28 cellular contexts compared by ENCODE assay signal in genomic region chr11:2870460-2870859, GRCh38. TPM values are rescaled to one million over a fixed set of nuclear protein-coding genes. Genes with fewer than 3 reads are reported as not detected.
DNase-seq lines count a peak whose midpoint lies in the region; ATAC-seq, FAIRE-seq and TF ChIP-seq lines count a peak whose summit lies in the region.
"Had no signal": no experiment of that assay in that cellular context is flagged by ENCODE, and none has a peak within 500 bp of the region (broad histone marks: within the 10 kb centered on the region; RNA-seq: fewer than 3 reads in every experiment).

No MANE protein-coding gene starts in this region.

- H3K4me2 ChIP-seq in IMR-90 (ENCODE audit: low read depth, low read length) (no peak overlapping the region), HepG2 (ENCODE audit: low read depth, low read length) (no peak overlapping the region)
- H3K4me2 ChIP-seq: PC-9 had no signal

- FAIRE-seq in HepG2 (lab: Jason Lieb, UNC), result no peak
- FAIRE-seq: GM12891, pancreas, TTC549 had no signal

- no peak overlapping the region for H4K91ac ChIP-seq in IMR-90 (ENCODE audit: insufficient read depth, low read depth, low read length)

- no peaks in the 10 kb centered on the region for H3K79me1 ChIP-seq in IMR-90 (ENCODE audit: low read depth in 1 of 2, low read length in 2 of 2)

- DNase-seq in AG09309 (ENCODE audit: low read depth) (no peak), IMR-90 (no peak), brain microvascular endothelial cell (no peak), HepG2 (ENCODE audit: low spot score) (no peak), left lobe of liver (ENCODE audit: low spot score) (no peak), ecto neural progenitor cell (ENCODE audit: low spot score) (no peak), cerebellum (ENCODE audit: low spot score) (no peak), NCI-H1092 (lab: John Stamatoyannopoulos, UW) (no peak)
- DNase-seq: activated CD8-positive, alpha-beta memory T cell treated with anti-CD3 and anti-CD28 coated beads for 24 hours; activated T-cell treated with anti-CD3 and anti-CD28 coated beads, Interleukin-2, amount 50 U/mL, for 24 hours; CD8-positive, alpha-beta memory T cell; central memory CD4-positive, alpha-beta T cell; DMS53; effector memory CD4-positive, alpha-beta T cell; KG1; naive B cell; NCI-H1048; NCI-H2081; NCI-H345; PC-9; SIG-M5; sigmoid colon; T-cell had no signal

- H3K4me3 ChIP-seq in AG09309 (ENCODE audit: control insufficient read depth, low read depth, low read length) (no peak overlapping the region), IMR-90 (ENCODE audit: insufficient read depth, low read depth, low read length) (no peak overlapping the region), brain microvascular endothelial cell (ENCODE audit: low read depth, low read length) (no peak overlapping the region), HepG2 (replicated peaks in 1 of 3; ENCODE audit: insufficient read depth in 1 of 3, low read depth in 2 of 3, low read length in 3 of 3) (no peak overlapping the region)
- H3K4me3 ChIP-seq: pancreas, PC-9, sigmoid colon, suprapubic skin, vagina had no signal

- H4K20me1 ChIP-seq in IMR-90 (ENCODE audit: insufficient read depth, low read length) (no peaks in the 10 kb centered on the region), HepG2 (ENCODE audit: insufficient read depth, low read length) (peaks cover 4% of the 10 kb centered on the region; the same call in 1 of the 2 replicates)

- H3K56ac ChIP-seq in IMR-90 (ENCODE audit: extremely low read depth, insufficient read depth, low read length), result no peak overlapping the region

- no peak overlapping the region for H2BK20ac ChIP-seq in IMR-90 (ENCODE audit: low read depth, low read length)

- in situ Hi-C loops in IMR-90 (cut with MboI; ENCODE audit: low sequenced_read_pairs) (no loop called here), brain microvascular endothelial cell (cut with HindIII; ENCODE audit: low pct_ligation_motif_present, low sequenced_read_pairs) (no loop called here), HepG2 (cut with HindIII; ENCODE audit: extremely low pct_ligation_motif_present, low pct_unique_long_range_greater_than_20kb) (no loop called here)

- no peak overlapping the region for H3K18ac ChIP-seq in IMR-90 (ENCODE audit: low read depth, low read length)

- intact Hi-C loops in IMR-90 (cut with micrococcal nuclease), result no loop called here
- intact Hi-C loops in HepG2 (cut with micrococcal nuclease; ENCODE audit: unreplicated experiment), result no loop called here

- H2AK5ac ChIP-seq in IMR-90 (ENCODE audit: low read depth, low read length), result no peak overlapping the region

- no peaks in the 10 kb centered on the region for H3K9me1 ChIP-seq in IMR-90 (ENCODE audit: insufficient read depth, low read length)

- dilution Hi-C loops in IMR-90 (cut with HindIII; ENCODE audit: low sequenced_read_pairs, unreplicated experiment), result no loop called here

- TF ChIP-seq EP300 in HepG2 (IDR thresholded peaks at IDR 0.05; ENCODE audit: low read depth in 2 of 2, low read length in 2 of 2), result no peak
- TF ChIP-seq EP300 in HepG2 (CRISPR knock-in tag; IDR thresholded peaks at IDR 0.05; ENCODE audit: borderline replicate concordance), result no peak

- BruUV-seq in IMR-90 (replicated peaks; lab: Mats Ljungman, UMichigan) (no TSS peak), HepG2 (replicated peaks; lab: Mats Ljungman, UMichigan) (no TSS peak)

- H2AK9ac ChIP-seq in IMR-90 (replicated peaks; ENCODE audit: low read depth, low read length, poor library complexity), result no peak overlapping the region

- H3K14ac ChIP-seq in IMR-90 (replicated peaks; ENCODE audit: low read depth, low read length), result no peak overlapping the region

- H3K9ac ChIP-seq in IMR-90 (ENCODE audit: low read depth, low read length), result no peak overlapping the region
- no peak overlapping the region for H3K9ac ChIP-seq in HepG2 (ENCODE audit: insufficient read depth, low read depth, low read length)

- H3K4ac ChIP-seq in IMR-90 (ENCODE audit: low read depth, low read length), result no peak overlapping the region

- peaks cover 59% of the 10 kb centered on the region for H3K27me3 ChIP-seq in IMR-90 (ENCODE audit: control insufficient read depth, insufficient read depth, low read length)
- H3K27me3 ChIP-seq in brain microvascular endothelial cell (replicated peaks), result peaks cover 34% of the 10 kb centered on the region
- H3K27me3 ChIP-seq in HepG2 (ENCODE audit: control insufficient read depth in 1 of 2, insufficient read depth in 2 of 2, low read length in 2 of 2), result peaks cover 1 to 28% of the 10 kb centered on the region in 2 experiments
- H3K27me3 ChIP-seq: pancreas, vagina had no signal

- H3K9me3 ChIP-seq in IMR-90 (ENCODE audit: control insufficient read depth, insufficient read depth, low read length) (peaks cover 15% of the 10 kb centered on the region), HepG2 (ENCODE audit: low read length) (no peaks in the 10 kb centered on the region)
- H3K9me3 ChIP-seq: pancreas, suprapubic skin, vagina had no signal

- H3K36me3 ChIP-seq in IMR-90 (ENCODE audit: control insufficient read depth, insufficient read depth, low read length), result no peaks in the 10 kb centered on the region
- H3K36me3 ChIP-seq in brain microvascular endothelial cell (replicated peaks), result no peaks in the 10 kb centered on the region
- no peaks in the 10 kb centered on the region for H3K36me3 ChIP-seq in HepG2 (replicated peaks in 1 of 2; ENCODE audit: control insufficient read depth in 1 of 2, insufficient read depth in 2 of 2, low read length in 2 of 2)
- H3K36me3 ChIP-seq: pancreas, sigmoid colon, suprapubic skin, vagina had no signal

- H2BK15ac ChIP-seq in IMR-90 (ENCODE audit: low read depth, low read length), result no peak overlapping the region

- CTCF ChIA-PET in IMR-90 (lab: Yijun Ruan, JAX), result no interaction called here
- CTCF ChIA-PET in HepG2 (lab: Yijun Ruan, JAX; ENCODE audit: low intra/inter-chr PET ratio, low total read pairs), result no interaction called here

- TF ChIP-seq CTCF in AG09309 (IDR thresholded peaks at IDR 0.05; ENCODE audit: control insufficient read depth, insufficient read depth, low read depth, low read length, missing control alignments) (peak; percentile 6), IMR-90 (conservative IDR thresholded peaks at IDR 0.05; ENCODE audit: low read depth, low read length) (no peak), brain microvascular endothelial cell (IDR thresholded peaks at IDR 0.05; ENCODE audit: low read depth, low read length, missing control alignments) (peak; percentile 30), HepG2 (CRISPR knock-in tag; IDR thresholded peaks at IDR 0.05) (no peak)

- ATAC-seq in IMR-90 (ENCODE audit: low read depth), result no peak
- ATAC-seq in HepG2, result peak; percentile 68
- no peak for ATAC-seq in left lobe of liver
- ATAC-seq: pancreas had no signal

- TF ChIP-seq POLR2A in IMR-90 (IDR thresholded peaks at IDR 0.05; ENCODE audit: low read depth, low read length) (no peak), HepG2 (IDR thresholded peaks at IDR 0.05; ENCODE audit: insufficient read depth in 1 of 2, low read depth in 2 of 2, low read length in 2 of 2) (no peak)

- TF ChIP-seq RAD21 in IMR-90 (IDR thresholded peaks at IDR 0.05; ENCODE audit: low read length) (no peak), HepG2 (CRISPR knock-in tag; IDR thresholded peaks at IDR 0.05) (no peak)

- H3K27ac ChIP-seq in IMR-90 (ENCODE audit: insufficient read depth, low read length) (no peak overlapping the region), brain microvascular endothelial cell (no peak overlapping the region), HepG2 (ENCODE audit: extremely low read length, insufficient read depth, low read length) (no peak overlapping the region)
- H3K27ac ChIP-seq: pancreas, PC-9, sigmoid colon, suprapubic skin, vagina had no signal

- 60% methylated on average over 1 of the region's 17 CpGs; no CpG with 5 or more reads in 1 of the 2 experiments for WGBS in IMR-90 (ENCODE audit: extremely low coverage in 2 of 2, insufficient read length in 1 of 2), 2 experiments
- WGBS in HepG2 (ENCODE audit: low lambda C conversion rate), result 66% methylated on average over 10 of the region's 17 CpGs

- no peak overlapping the region for H2BK120ac ChIP-seq in IMR-90 (ENCODE audit: low read depth, low read length)

- no peak overlapping the region for H4K8ac ChIP-seq in IMR-90 (ENCODE audit: low read depth in 2 of 2, low read length in 2 of 2)

- POLR2A ChIA-PET in IMR-90 (lab: Charles Lee; ENCODE audit: unreplicated experiment) (no interaction called here), HepG2 (lab: Yijun Ruan, JAX) (no interaction called here)

- H3K79me2 ChIP-seq in HepG2 (ENCODE audit: insufficient read depth, low read length), result no peaks in the 10 kb centered on the region

- H3K4me1 ChIP-seq in IMR-90 (ENCODE audit: control insufficient read depth, insufficient read depth, low read length) (peaks cover 2% of the 10 kb centered on the region; the same call in 1 of the 2 replicates), HepG2 (ENCODE audit: insufficient read depth, low read length) (no peaks in the 10 kb centered on the region)
- H3K4me1 ChIP-seq: pancreas, sigmoid colon, vagina had no signal

- H4K5ac ChIP-seq in IMR-90 (ENCODE audit: low read depth, low read length), result no peak overlapping the region

- no peak overlapping the region for H3K23ac ChIP-seq in IMR-90 (ENCODE audit: low read depth, low read length)

- no peak overlapping the region for H2BK5ac ChIP-seq in IMR-90 (ENCODE audit: low read depth, low read length, poor library complexity, severe bottlenecking)

- peak overlapping the region; percentile 7 for H2AFZ ChIP-seq in IMR-90 (replicated peaks; ENCODE audit: low read length, poor library complexity)
- no peak overlapping the region for H2AFZ ChIP-seq in HepG2 (ENCODE audit: low read length)
- H2AFZ ChIP-seq: PC-9 had no signal

RNA-seq across cellular contexts. Expression of gene CDKN1C, which starts 15.1 kb away (rescaled TPM):
- 1.6 and 2.2 TPM in 2 replicates for total RNA-seq in IMR-90 (2012; rRNA removed)
- 3.0 and 3.7 TPM in 2 replicates for polyA plus RNA-seq in IMR-90 (2012; rRNA removed)
- polyA plus RNA-seq in IMR-90 (2012; cell fraction: cytosol; rRNA removed), result 3.6 and 6.4 TPM in 2 replicates
- 5.3 and 8.9 TPM in 2 replicates for polyA plus RNA-seq in IMR-90 (2012; cell fraction: nucleus; rRNA removed; ENCODE audit: low replicate concordance)
- not detected in 2 replicates for total RNA-seq in HepG2 (2016; rRNA removed; fragmentation: Illumina TruSeq; extraction: Trizol)
- total RNA-seq in HepG2 (2016; cell fraction: cytosol; rRNA removed; fragmentation: Illumina TruSeq; extraction: Trizol; ENCODE audit: low read depth), result not detected in 2 replicates
- total RNA-seq in HepG2 (2016; cell fraction: insoluble cytoplasmic fraction; rRNA removed; fragmentation: Illumina TruSeq; extraction: Trizol), result not detected in 2 replicates
- total RNA-seq in HepG2 (2016; cell fraction: membrane; rRNA removed; fragmentation: Illumina TruSeq; extraction: Trizol), result not detected in 2 replicates
- not detected in 2 replicates for total RNA-seq in HepG2 (2016; cell fraction: nucleus; rRNA removed; fragmentation: Illumina TruSeq; extraction: Trizol)
- not detected in 2 replicates for polyA plus RNA-seq in HepG2 (2011; rRNA removed)
- polyA plus RNA-seq in HepG2 (2011; cell fraction: cytosol; rRNA removed), result not detected in 2 replicates
- 0.10 and 0.23 TPM in 2 replicates for polyA plus RNA-seq in HepG2 (2011; cell fraction: nucleus; rRNA removed)
- not detected in 2 replicates for polyA plus RNA-seq in HepG2 (2012)
- polyA plus RNA-seq in HepG2 (2016; cell fraction: cytosol; fragmentation: Illumina TruSeq; extraction: Trizol; ENCODE audit: low read depth), result not detected in 2 replicates
- not detected in 2 replicates for polyA plus RNA-seq in HepG2 (2016; cell fraction: insoluble cytoplasmic fraction; fragmentation: Illumina TruSeq; extraction: Trizol; ENCODE audit: low read depth)
- polyA plus RNA-seq in HepG2 (2016; cell fraction: membrane; fragmentation: Illumina TruSeq; extraction: Trizol; ENCODE audit: low read depth), result not detected in 2 replicates
- not detected in 2 replicates for polyA plus RNA-seq in HepG2 (2016; cell fraction: nucleus; fragmentation: Illumina TruSeq; extraction: Trizol; ENCODE audit: insufficient read depth, low read depth)
- 17.4 TPM in 1 of 2 replicates, not detected in the other for polyA minus RNA-seq in HepG2 (2011; rRNA and poly(A)+ RNA removed; ENCODE audit: low replicate concordance)
- polyA minus RNA-seq in HepG2 (2011; cell fraction: cytosol; rRNA and poly(A)+ RNA removed), result 0.30 and 0.70 TPM in 2 replicates
- polyA minus RNA-seq in HepG2 (2011; cell fraction: nucleus; rRNA and poly(A)+ RNA removed), result 0.52 TPM in 1 of 2 replicates, not detected in the other
- total RNA-seq in left lobe of liver, result 8.4 TPM
- total RNA-seq in cerebellum, result 21.8 TPM

RNA-seq across cellular contexts. Expression of gene PHLDA2, which starts 58.8 kb away (rescaled TPM):
- total RNA-seq in IMR-90 (2012; rRNA removed), result 3.8 and 4.4 TPM in 2 replicates
- polyA plus RNA-seq in IMR-90 (2012; rRNA removed), result 89.0 and 154 TPM in 2 replicates
- polyA plus RNA-seq in IMR-90 (2012; cell fraction: cytosol; rRNA removed), result 190 and 339 TPM in 2 replicates
- 56.3 and 191 TPM in 2 replicates for polyA plus RNA-seq in IMR-90 (2012; cell fraction: nucleus; rRNA removed; ENCODE audit: low replicate concordance)
- 0.36 and 0.55 TPM in 2 replicates for total RNA-seq in HepG2 (2016; rRNA removed; fragmentation: Illumina TruSeq; extraction: Trizol)
- 0.40 TPM in 1 of 2 replicates, not detected in the other for total RNA-seq in HepG2 (2016; cell fraction: cytosol; rRNA removed; fragmentation: Illumina TruSeq; extraction: Trizol; ENCODE audit: low read depth)
- total RNA-seq in HepG2 (2016; cell fraction: insoluble cytoplasmic fraction; rRNA removed; fragmentation: Illumina TruSeq; extraction: Trizol), result 0.27 and 0.56 TPM in 2 replicates
- total RNA-seq in HepG2 (2016; cell fraction: membrane; rRNA removed; fragmentation: Illumina TruSeq; extraction: Trizol), result 0.31 and 0.65 TPM in 2 replicates
- not detected in 2 replicates for total RNA-seq in HepG2 (2016; cell fraction: nucleus; rRNA removed; fragmentation: Illumina TruSeq; extraction: Trizol)
- polyA plus RNA-seq in HepG2 (2011; rRNA removed), result 0.78 and 1.5 TPM in 2 replicates
- polyA plus RNA-seq in HepG2 (2011; cell fraction: cytosol; rRNA removed), result 2.2 and 3.8 TPM in 2 replicates
- 3.7 and 3.9 TPM in 2 replicates for polyA plus RNA-seq in HepG2 (2011; cell fraction: nucleus; rRNA removed)
- polyA plus RNA-seq in HepG2 (2012), result 1.5 and 2.9 TPM in 2 replicates
- polyA plus RNA-seq in HepG2 (2016; cell fraction: cytosol; fragmentation: Illumina TruSeq; extraction: Trizol; ENCODE audit: low read depth), result 1.1 and 1.5 TPM in 2 replicates
- 2.2 and 2.4 TPM in 2 replicates for polyA plus RNA-seq in HepG2 (2016; cell fraction: insoluble cytoplasmic fraction; fragmentation: Illumina TruSeq; extraction: Trizol; ENCODE audit: low read depth)
- polyA plus RNA-seq in HepG2 (2016; cell fraction: membrane; fragmentation: Illumina TruSeq; extraction: Trizol; ENCODE audit: low read depth), result 1.2 and 1.5 TPM in 2 replicates
- polyA plus RNA-seq in HepG2 (2016; cell fraction: nucleus; fragmentation: Illumina TruSeq; extraction: Trizol; ENCODE audit: insufficient read depth, low read depth), result 2.0 and 2.5 TPM in 2 replicates
- 1.2 and 12.9 TPM in 2 replicates for polyA minus RNA-seq in HepG2 (2011; rRNA and poly(A)+ RNA removed; ENCODE audit: low replicate concordance)
- polyA minus RNA-seq in HepG2 (2011; cell fraction: cytosol; rRNA and poly(A)+ RNA removed), result 0.88 and 1.4 TPM in 2 replicates
- polyA minus RNA-seq in HepG2 (2011; cell fraction: nucleus; rRNA and poly(A)+ RNA removed), result 0.64 and 0.87 TPM in 2 replicates
- 1.3 TPM for total RNA-seq in left lobe of liver
- not detected for total RNA-seq in cerebellum

Comparison
In these comparisons a context has a peak if more than half of its experiments do, and no peak if none do; other contexts are left out.
1. CTCF ChIP-seq: peak in AG09309 (single experiment) and brain microvascular endothelial cell (single experiment); none in IMR-90 (single experiment) and HepG2 (single experiment).